Comparison of ENCODE assay signal across 22 cellular contexts in genomic region chr13:53255795-53256194, GRCh38.
"Had no signal": no experiment of that assay in that cellular context is flagged by ENCODE, and none has a peak within 500 bp of the region (broad histone marks: within the 10 kb centered on the region; RNA-seq: fewer than 3 reads in every experiment).

No MANE protein-coding gene starts in this region.

- ATAC-seq: stimulated activated effector memory CD8-positive, alpha-beta T cell treated with anti-CD3 and anti-CD28 coated beads, Interleukin-12 subunit alpha, Interleukin-12 subunit beta, amount 100 ng/mL, for 72 hours; stimulated activated memory B cell treated with anti-CD40 and anti-IgM and Interleukin-4, amounts not matched to agents 10 μg/mL and 1 μg/mL and 100 μg/mL, for 72 hours; stimulated activated naive B cell treated with anti-CD40 and anti-IgM and Interleukin-4, amounts not matched to agents 10 μg/mL and 1 μg/mL and 100 μg/mL, for 72 hours; stimulated activated naive CD8-positive, alpha-beta T cell treated with anti-CD3 and anti-CD28 coated beads, Interleukin-15, amount 100 ng/mL, for 72 hours; stimulated activated naive CD8-positive, alpha-beta T cell treated with anti-CD3 and anti-CD28 coated beads, Interleukin-15, Interleukin-2, amounts not matched to agents 100 U/mL and 50 U/mL, for 24 hours; upper lobe of right lung had no signal

- DNase-seq: stimulated activated CD4-positive, alpha-beta T cell treated with anti-CD3 and anti-CD28 coated beads, Interleukin-2, amount 100 ng/mL, for 48 hours; stimulated activated CD4-positive, alpha-beta T cell treated with anti-CD3 and anti-CD28 coated beads, Interleukin-4, amount 100 ng/mL, for 1 hour; stimulated activated CD4-positive, alpha-beta T cell treated with anti-CD3 and anti-CD28 coated beads, Interleukin-4, amount 100 ng/mL, for 24 hours; stimulated activated CD4-positive, alpha-beta T cell treated with anti-CD3 and anti-CD28 coated beads, Interleukin-4, amount 100 ng/mL, for 4 hours; stimulated activated CD8-positive, alpha-beta memory T cell treated with anti-CD3 and anti-CD28 coated beads, Interleukin-4, amount 100 ng/mL, for 48 hours; stimulated activated naive B cell treated with anti-CD40 and anti-IgM and Interleukin-4, amounts not matched to agents 10 μg/mL and 1 μg/mL and 100 μg/mL, for 72 hours; stimulated activated naive CD4-positive, alpha-beta T cell; stimulated activated naive CD4-positive, alpha-beta T cell treated with Interleukin-2 at 50 U/mL for 16 hours; stimulated activated naive CD8-positive, alpha-beta T cell treated with anti-CD3 and anti-CD28 coated beads, Interleukin-15, amount 100 ng/mL, for 72 hours; stimulated activated naive CD8-positive, alpha-beta T cell treated with anti-CD3 and anti-CD28 coated beads, Interleukin-15, Interleukin-2, amounts not matched to agents 100 U/mL and 50 U/mL, for 24 hours; stomach; substantia nigra; testis; thyroid gland; tibial artery; transverse colon; trophoblast cell; upper lobe of left lung; upper lobe of right lung; uterus had no signal
